Comparison of ENCODE assay signal across 17 cellular contexts in genomic region chr16:88759976-88760350, GRCh38. TPM values are rescaled to one million over a fixed set of nuclear protein-coding genes. Genes with fewer than 3 reads are reported as not detected.
A peak's percentile ranks its signal among the peaks of the same experiment; 100 is the strongest.
DNase-seq lines count a peak whose midpoint lies in the region; TF ChIP-seq lines count a peak whose summit lies in the region.
"Had no signal": no experiment of that assay in that cellular context is flagged by ENCODE, and none has a peak within 500 bp of the region (broad histone marks: within the 10 kb centered on the region; RNA-seq: fewer than 3 reads in every experiment).

No MANE protein-coding gene starts in this region.

- no peak overlapping the region for H2AFZ ChIP-seq in neural progenitor cell (replicated peaks)

- TF ChIP-seq POLR2A in vagina (IDR thresholded peaks at IDR 0.05), result no peak

- H3K4me3 ChIP-seq in LNCaP clone FGC (ENCODE audit: low read depth, low read length) (peak overlapping the region; percentile 55), esophagus (ENCODE audit: low read depth in 1 of 2, low read length in 2 of 2) (no peak overlapping the region), neural progenitor cell (no peak overlapping the region), vagina (no peak overlapping the region)
- H3K4me3 ChIP-seq: adrenal gland, right atrium auricular region had no signal

- no peak overlapping the region for H3K9ac ChIP-seq in neural progenitor cell

- peaks cover 20% of the 10 kb centered on the region for H3K4me1 Mint-ChIP-seq in neural progenitor cell
- no peaks in the 10 kb centered on the region for H3K4me1 Mint-ChIP-seq in activated naive CD8-positive, alpha-beta T cell treated with anti-CD3 and anti-CD28 coated beads for 36 hours

- no peaks in the 10 kb centered on the region for H4K20me1 ChIP-seq in neural progenitor cell (ENCODE audit: low read depth)

- H3K36me3 ChIP-seq in esophagus (ENCODE audit: control insufficient read depth in 2 of 2, insufficient read depth in 2 of 2, low read length in 1 of 2) (peaks cover 0 to 11% of the 10 kb centered on the region in 2 donors), neural progenitor cell (no peaks in the 10 kb centered on the region), vagina (no peaks in the 10 kb centered on the region)
- H3K36me3 ChIP-seq: adrenal gland, right atrium auricular region had no signal

- H3K27me3 Mint-ChIP-seq in neural progenitor cell (ENCODE audit: insufficient read depth, low read depth), result no peaks in the 10 kb centered on the region
- no peaks in the 10 kb centered on the region for H3K27me3 Mint-ChIP-seq in activated naive CD8-positive, alpha-beta T cell treated with anti-CD3 and anti-CD28 coated beads for 36 hours
- H3K27me3 Mint-ChIP-seq: naive thymus-derived CD8-positive, alpha-beta T cell had no signal

- H3K4me1 ChIP-seq in esophagus (ENCODE audit: control insufficient read depth in 2 of 2, insufficient read depth in 2 of 2, low read length in 1 of 2) (peaks cover 16 to 40% of the 10 kb centered on the region in 2 donors), neural progenitor cell (peaks cover 22% of the 10 kb centered on the region), vagina (peaks cover 81% of the 10 kb centered on the region)

- H3K9me3 ChIP-seq in esophagus (ENCODE audit: control insufficient read depth in 2 of 2, insufficient read depth in 1 of 2, low read depth in 1 of 2, low read length in 1 of 2), result no peaks in the 10 kb centered on the region
- no peaks in the 10 kb centered on the region for H3K9me3 ChIP-seq in neural progenitor cell (ENCODE audit: low read depth)
- H3K9me3 ChIP-seq in vagina, result no peaks in the 10 kb centered on the region
- H3K9me3 ChIP-seq: adrenal gland, right atrium auricular region had no signal

- peaks cover 25% of the 10 kb centered on the region for H3F3A ChIP-seq in neural progenitor cell (ENCODE audit: low read depth)

- WGBS in esophagus, 2 donors, result 89 to 94% methylated on average over 22 of the region's 22 CpGs

- H3K27ac ChIP-seq in esophagus (ENCODE audit: low read depth in 2 of 2, low read length in 1 of 2) (peak overlapping the region; percentile 49 to 65), neural progenitor cell (no peak overlapping the region), vagina (peak overlapping the region; percentile 20)
- H3K27ac ChIP-seq: epithelial cell of prostate, right atrium auricular region had no signal

- no peaks in the 10 kb centered on the region for H3K27me3 ChIP-seq in esophagus (ENCODE audit: control insufficient read depth in 1 of 2, insufficient read depth in 2 of 2, low read length in 2 of 2)
- H3K27me3 ChIP-seq in neural progenitor cell, result no peaks in the 10 kb centered on the region
- H3K27me3 ChIP-seq in vagina, result no peaks in the 10 kb centered on the region
- H3K27me3 ChIP-seq: adrenal gland, right atrium auricular region had no signal

- intact Hi-C loops in vagina (cut with DNase I), result no loop called here

- no peak overlapping the region for H3K4me2 ChIP-seq in neural progenitor cell

- no peaks in the 10 kb centered on the region for H3K79me2 ChIP-seq in neural progenitor cell (ENCODE audit: low read depth)

- DNase-seq in LNCaP clone FGC (ENCODE audit: low read depth) (no peak), neural progenitor cell (ENCODE audit: low spot score) (no peak), vagina (ENCODE audit: extremely low spot score in 2 of 2) (no peak), NCI-H2196 (lab: John Stamatoyannopoulos, UW; ENCODE audit: unreplicated experiment) (no peak), epidermal melanocyte (ENCODE audit: insufficient read length, low spot score) (no peak)
- no peak for DNase-seq in activated naive CD8-positive, alpha-beta T cell treated with anti-CD3 and anti-CD28 coated beads for 36 hours
- DNase-seq: GDM1, KG1, NCI-H1105 treated with DMSO at 0.1 percent for 48 hours, NCI-H2171 treated with DMSO at 0.1 percent for 48 hours, SIG-M5, T1000 had no signal

- no peaks in the 10 kb centered on the region for H3K9me3 Mint-ChIP-seq in neural progenitor cell
- H3K9me3 Mint-ChIP-seq in activated naive CD8-positive, alpha-beta T cell treated with anti-CD3 and anti-CD28 coated beads for 36 hours, result no peaks in the 10 kb centered on the region
- H3K9me3 Mint-ChIP-seq: naive thymus-derived CD8-positive, alpha-beta T cell had no signal

- TF ChIP-seq CTCF in LNCaP clone FGC (IDR thresholded peaks at IDR 0.05; ENCODE audit: control insufficient read depth, extremely low read depth, insufficient read depth) (no peak), neural progenitor cell (IDR thresholded peaks at IDR 0.05) (no peak), vagina (IDR thresholded peaks at IDR 0.05) (no peak)

- H3K4me3 Mint-ChIP-seq in neural progenitor cell, result no peak overlapping the region
- H3K4me3 Mint-ChIP-seq in activated naive CD8-positive, alpha-beta T cell treated with anti-CD3 and anti-CD28 coated beads for 36 hours, result no peak overlapping the region

- peak overlapping the region; percentile 66 for H3K27ac Mint-ChIP-seq in neural progenitor cell
- H3K27ac Mint-ChIP-seq in activated naive CD8-positive, alpha-beta T cell treated with anti-CD3 and anti-CD28 coated beads for 36 hours, result no peak overlapping the region

- no peaks in the 10 kb centered on the region for H3K36me3 Mint-ChIP-seq in neural progenitor cell
- peaks cover 4% of the 10 kb centered on the region for H3K36me3 Mint-ChIP-seq in activated naive CD8-positive, alpha-beta T cell treated with anti-CD3 and anti-CD28 coated beads for 36 hours

RNA-seq across cellular contexts. Expression of gene PIEZO1, which starts 25.1 kb away (rescaled TPM):
- 100 to 1,000 TPM; 102 to 172 TPM for polyA plus RNA-seq in esophagus
- total RNA-seq in neural progenitor cell (ENCODE audit: low replicate concordance) (5.5 and 26.9 TPM in 2 replicates), vagina (184 TPM)
- total RNA-seq in activated naive CD8-positive, alpha-beta T cell treated with anti-CD3 and anti-CD28 coated beads for 36 hours, result 10 to 100 TPM; 86.7 to 87.0 TPM

RNA-seq across cellular contexts. Expression of gene CDT1, which starts 43.6 kb away (rescaled TPM):
- polyA plus RNA-seq in esophagus, result 1 to 10 TPM; 5.8 to 9.9 TPM
- total RNA-seq in neural progenitor cell (ENCODE audit: low replicate concordance), result 7.8 and 57.9 TPM in 2 replicates
- 10.8 TPM for total RNA-seq in vagina
- 100 to 1,000 TPM; 156 to 158 TPM for total RNA-seq in activated naive CD8-positive, alpha-beta T cell treated with anti-CD3 and anti-CD28 coated beads for 36 hours

RNA-seq across cellular contexts. Expression of gene APRT, which starts 51.8 kb away (rescaled TPM):
- polyA plus RNA-seq in esophagus, result 100 to 1,000 TPM; 137 to 223 TPM
- total RNA-seq in neural progenitor cell (ENCODE audit: low replicate concordance), result 53.4 and 150 TPM in 2 replicates
- 134 TPM for total RNA-seq in vagina
- total RNA-seq in activated naive CD8-positive, alpha-beta T cell treated with anti-CD3 and anti-CD28 coated beads for 36 hours, result 100 to 1,000 TPM; 241 to 272 TPM

RNA-seq across cellular contexts. Expression of gene CTU2, which starts 53.7 kb away (rescaled TPM):
- 10 to 100 TPM; 10.4 to 11.0 TPM for polyA plus RNA-seq in esophagus
- total RNA-seq in neural progenitor cell (ENCODE audit: low replicate concordance) (4.7 and 11.0 TPM in 2 replicates), vagina (7.9 TPM)
- total RNA-seq in activated naive CD8-positive, alpha-beta T cell treated with anti-CD3 and anti-CD28 coated beads for 36 hours, result 10 to 100 TPM; 59.7 to 62.7 TPM

RNA-seq across cellular contexts. Expression of gene RNF166, which starts 53.8 kb away (rescaled TPM):
- 10 to 100 TPM in 1 of 2 donors, 1 to 10 TPM in 1; 5.2 to 11.7 TPM for polyA plus RNA-seq in esophagus
- total RNA-seq in neural progenitor cell (ENCODE audit: low replicate concordance) (11.1 and 30.1 TPM in 2 replicates), vagina (26.5 TPM)
- total RNA-seq in activated naive CD8-positive, alpha-beta T cell treated with anti-CD3 and anti-CD28 coated beads for 36 hours, result 10 to 100 TPM; 58.7 to 59.0 TPM
